1 cellular context compared by ENCODE assay signal in the genomic region with DNA sequence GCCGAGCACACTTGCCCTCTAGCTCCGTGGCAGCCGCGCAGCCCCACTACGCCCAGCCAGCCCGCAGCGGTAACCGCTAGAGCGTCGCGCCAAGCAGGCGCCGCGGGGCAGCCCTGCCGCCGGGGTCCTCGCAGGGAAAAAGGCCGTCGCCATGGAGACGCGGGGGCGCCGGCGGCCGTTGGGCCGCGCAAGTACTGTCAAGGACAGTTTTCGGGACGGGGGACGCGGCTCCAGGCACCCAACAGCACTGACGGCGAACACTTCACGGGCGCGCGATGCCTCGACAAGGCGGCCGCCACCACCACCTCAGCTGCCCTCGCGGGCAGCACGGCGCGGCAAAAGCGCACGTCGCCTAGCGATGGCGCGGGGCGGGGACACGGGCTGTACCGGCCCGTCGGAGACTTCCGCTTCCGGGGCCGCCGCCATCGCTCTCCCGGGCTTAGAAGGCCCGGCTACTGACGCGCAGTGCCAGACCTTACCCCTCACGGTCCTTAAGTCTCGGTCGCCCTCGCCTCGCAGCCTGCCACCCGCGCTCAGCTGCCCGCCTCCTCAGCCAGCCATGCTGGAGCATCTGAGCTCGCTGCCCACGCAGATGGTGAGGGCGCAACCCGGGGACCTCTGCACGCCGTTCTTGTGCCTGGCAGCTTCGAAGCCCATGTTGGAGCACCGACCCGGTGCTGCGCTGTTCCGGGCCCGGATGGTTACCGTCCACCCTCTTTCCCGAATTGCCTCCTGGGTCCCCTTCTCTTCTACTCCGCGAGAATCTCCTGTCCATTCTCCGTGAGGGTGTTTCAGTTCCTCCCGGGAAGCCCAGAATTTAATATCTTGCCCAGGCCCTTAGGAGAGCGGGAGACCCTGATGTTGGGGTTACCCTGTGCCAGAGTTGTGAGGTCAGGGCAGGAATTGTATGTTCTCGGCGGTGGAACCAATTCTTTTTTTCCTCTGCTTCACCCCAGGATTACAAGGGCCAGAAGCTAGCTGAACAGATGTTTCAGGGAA.
TF ChIP-seq lines count a peak whose summit lies in the region.

A gene with protein sequence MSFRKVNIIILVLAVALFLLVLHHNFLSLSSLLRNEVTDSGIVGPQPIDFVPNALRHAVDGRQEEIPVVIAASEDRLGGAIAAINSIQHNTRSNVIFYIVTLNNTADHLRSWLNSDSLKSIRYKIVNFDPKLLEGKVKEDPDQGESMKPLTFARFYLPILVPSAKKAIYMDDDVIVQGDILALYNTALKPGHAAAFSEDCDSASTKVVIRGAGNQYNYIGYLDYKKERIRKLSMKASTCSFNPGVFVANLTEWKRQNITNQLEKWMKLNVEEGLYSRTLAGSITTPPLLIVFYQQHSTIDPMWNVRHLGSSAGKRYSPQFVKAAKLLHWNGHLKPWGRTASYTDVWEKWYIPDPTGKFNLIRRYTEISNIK (minus strand): TSS at position 104 of the 999 bp plus-strand sequence. CDS start 5,331 bp downstream, outside the sequence.
A gene (plus strand): TSS at position 419 of the 999 bp plus-strand sequence. CDS start 141 bp downstream, at position 560.

TF ChIP-seq in K562, 482 proteins besides CTCF, POLR2A, EP300 and RAD21 (continued from another document and continues in another):
- no peak for TF ChIP-seq ZNF695 (CRISPR knock-in tag; IDR thresholded peaks at IDR 0.05)
- TF ChIP-seq ZNF354B (CRISPR knock-in tag; IDR thresholded peaks at IDR 0.05), result no peak
- TF ChIP-seq, protein P1, sequence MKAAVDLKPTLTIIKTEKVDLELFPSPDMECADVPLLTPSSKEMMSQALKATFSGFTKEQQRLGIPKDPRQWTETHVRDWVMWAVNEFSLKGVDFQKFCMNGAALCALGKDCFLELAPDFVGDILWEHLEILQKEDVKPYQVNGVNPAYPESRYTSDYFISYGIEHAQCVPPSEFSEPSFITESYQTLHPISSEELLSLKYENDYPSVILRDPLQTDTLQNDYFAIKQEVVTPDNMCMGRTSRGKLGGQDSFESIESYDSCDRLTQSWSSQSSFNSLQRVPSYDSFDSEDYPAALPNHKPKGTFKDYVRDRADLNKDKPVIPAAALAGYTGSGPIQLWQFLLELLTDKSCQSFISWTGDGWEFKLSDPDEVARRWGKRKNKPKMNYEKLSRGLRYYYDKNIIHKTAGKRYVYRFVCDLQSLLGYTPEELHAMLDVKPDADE (conservative IDR thresholded peaks at IDR 0.05; ENCODE audit: control insufficient read depth, low read depth, low read length), result peak; percentile 75
- no peak for TF ChIP-seq CHD4 (IDR thresholded peaks at IDR 0.05; ENCODE audit: insufficient read depth, insufficient replicate concordance, low read depth, low read length, poor library complexity, severe bottlenecking)
- TF ChIP-seq NCOA2 (IDR thresholded peaks at IDR 0.05; ENCODE audit: partially characterized antibody in 2 of 2), result peak in 1 of 2 experiments; percentile 89
- no peak for TF ChIP-seq ZNF717 (CRISPR knock-in tag; IDR thresholded peaks at IDR 0.05)
- no peak for TF ChIP-seq RAD51 (IDR thresholded peaks at IDR 0.05; ENCODE audit: borderline replicate concordance, low read depth)
- peak; percentile 46; the same call in 1 of the 2 replicates for TF ChIP-seq SMAD4 (CRISPR knock-in tag; conservative IDR thresholded peaks at IDR 0.05)
- TF ChIP-seq, protein P2, sequence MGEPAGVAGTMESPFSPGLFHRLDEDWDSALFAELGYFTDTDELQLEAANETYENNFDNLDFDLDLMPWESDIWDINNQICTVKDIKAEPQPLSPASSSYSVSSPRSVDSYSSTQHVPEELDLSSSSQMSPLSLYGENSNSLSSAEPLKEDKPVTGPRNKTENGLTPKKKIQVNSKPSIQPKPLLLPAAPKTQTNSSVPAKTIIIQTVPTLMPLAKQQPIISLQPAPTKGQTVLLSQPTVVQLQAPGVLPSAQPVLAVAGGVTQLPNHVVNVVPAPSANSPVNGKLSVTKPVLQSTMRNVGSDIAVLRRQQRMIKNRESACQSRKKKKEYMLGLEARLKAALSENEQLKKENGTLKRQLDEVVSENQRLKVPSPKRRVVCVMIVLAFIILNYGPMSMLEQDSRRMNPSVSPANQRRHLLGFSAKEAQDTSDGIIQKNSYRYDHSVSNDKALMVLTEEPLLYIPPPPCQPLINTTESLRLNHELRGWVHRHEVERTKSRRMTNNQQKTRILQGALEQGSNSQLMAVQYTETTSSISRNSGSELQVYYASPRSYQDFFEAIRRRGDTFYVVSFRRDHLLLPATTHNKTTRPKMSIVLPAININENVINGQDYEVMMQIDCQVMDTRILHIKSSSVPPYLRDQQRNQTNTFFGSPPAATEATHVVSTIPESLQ (CRISPR knock-in tag; IDR thresholded peaks at IDR 0.05), result peak; percentile 36; the same call in 1 of the 2 replicates
- peak; percentile 69 to 91 (median 91) for TF ChIP-seq YY1 (IDR thresholded peaks at IDR 0.05; ENCODE audit: borderline replicate concordance in 1 of 3, control insufficient read depth in 1 of 3, extremely low read depth in 1 of 3, insufficient read depth in 3 of 3, insufficient read length in 1 of 3, insufficient replicate concordance in 2 of 3, low read depth in 1 of 3, low read length in 2 of 3)
- TF ChIP-seq, protein P3, sequence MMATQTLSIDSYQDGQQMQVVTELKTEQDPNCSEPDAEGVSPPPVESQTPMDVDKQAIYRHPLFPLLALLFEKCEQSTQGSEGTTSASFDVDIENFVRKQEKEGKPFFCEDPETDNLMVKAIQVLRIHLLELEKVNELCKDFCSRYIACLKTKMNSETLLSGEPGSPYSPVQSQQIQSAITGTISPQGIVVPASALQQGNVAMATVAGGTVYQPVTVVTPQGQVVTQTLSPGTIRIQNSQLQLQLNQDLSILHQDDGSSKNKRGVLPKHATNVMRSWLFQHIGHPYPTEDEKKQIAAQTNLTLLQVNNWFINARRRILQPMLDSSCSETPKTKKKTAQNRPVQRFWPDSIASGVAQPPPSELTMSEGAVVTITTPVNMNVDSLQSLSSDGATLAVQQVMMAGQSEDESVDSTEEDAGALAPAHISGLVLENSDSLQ (IDR thresholded peaks at IDR 0.05), result peak; percentile 42; the same call in 1 of the 2 replicates
- TF ChIP-seq, protein P4, sequence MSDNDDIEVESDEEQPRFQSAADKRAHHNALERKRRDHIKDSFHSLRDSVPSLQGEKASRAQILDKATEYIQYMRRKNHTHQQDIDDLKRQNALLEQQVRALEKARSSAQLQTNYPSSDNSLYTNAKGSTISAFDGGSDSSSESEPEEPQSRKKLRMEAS (CRISPR knock-in tag; IDR thresholded peaks at IDR 0.05), result peak; percentile 79
- peak; percentile 89 for TF ChIP-seq C11orf30 (IDR thresholded peaks at IDR 0.05; ENCODE audit: low read depth)
- TF ChIP-seq ARNT (IDR thresholded peaks at IDR 0.05), result no peak
- no peak for TF ChIP-seq IFI16 (CRISPR knock-in tag; IDR thresholded peaks at IDR 0.05)
- TF ChIP-seq, protein P5, sequence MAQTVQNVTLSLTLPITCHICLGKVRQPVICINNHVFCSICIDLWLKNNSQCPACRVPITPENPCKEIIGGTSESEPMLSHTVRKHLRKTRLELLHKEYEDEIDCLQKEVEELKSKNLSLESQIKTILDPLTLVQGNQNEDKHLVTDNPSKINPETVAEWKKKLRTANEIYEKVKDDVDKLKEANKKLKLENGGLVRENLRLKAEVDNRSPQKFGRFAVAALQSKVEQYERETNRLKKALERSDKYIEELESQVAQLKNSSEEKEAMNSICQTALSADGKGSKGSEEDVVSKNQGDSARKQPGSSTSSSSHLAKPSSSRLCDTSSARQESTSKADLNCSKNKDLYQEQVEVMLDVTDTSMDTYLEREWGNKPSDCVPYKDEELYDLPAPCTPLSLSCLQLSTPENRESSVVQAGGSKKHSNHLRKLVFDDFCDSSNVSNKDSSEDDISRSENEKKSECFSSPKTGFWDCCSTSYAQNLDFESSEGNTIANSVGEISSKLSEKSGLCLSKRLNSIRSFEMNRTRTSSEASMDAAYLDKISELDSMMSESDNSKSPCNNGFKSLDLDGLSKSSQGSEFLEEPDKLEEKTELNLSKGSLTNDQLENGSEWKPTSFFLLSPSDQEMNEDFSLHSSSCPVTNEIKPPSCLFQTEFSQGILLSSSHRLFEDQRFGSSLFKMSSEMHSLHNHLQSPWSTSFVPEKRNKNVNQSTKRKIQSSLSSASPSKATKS (CRISPR knock-in tag; IDR thresholded peaks at IDR 0.05), result no peak
- no peak for TF ChIP-seq TAF9B (IDR thresholded peaks at IDR 0.05; ENCODE audit: partially characterized antibody)
- peak; percentile 60 for TF ChIP-seq NFIC (IDR thresholded peaks at IDR 0.05)
- no peak for TF ChIP-seq ZNF217 (CRISPR knock-in tag; IDR thresholded peaks at IDR 0.05)
- TF ChIP-seq MAFK (IDR thresholded peaks at IDR 0.05; ENCODE audit: low read length), result no peak
- no peak for TF ChIP-seq SMARCB1 (IDR thresholded peaks at IDR 0.05; ENCODE audit: insufficient read length, low read depth)
- TF ChIP-seq, protein P6, sequence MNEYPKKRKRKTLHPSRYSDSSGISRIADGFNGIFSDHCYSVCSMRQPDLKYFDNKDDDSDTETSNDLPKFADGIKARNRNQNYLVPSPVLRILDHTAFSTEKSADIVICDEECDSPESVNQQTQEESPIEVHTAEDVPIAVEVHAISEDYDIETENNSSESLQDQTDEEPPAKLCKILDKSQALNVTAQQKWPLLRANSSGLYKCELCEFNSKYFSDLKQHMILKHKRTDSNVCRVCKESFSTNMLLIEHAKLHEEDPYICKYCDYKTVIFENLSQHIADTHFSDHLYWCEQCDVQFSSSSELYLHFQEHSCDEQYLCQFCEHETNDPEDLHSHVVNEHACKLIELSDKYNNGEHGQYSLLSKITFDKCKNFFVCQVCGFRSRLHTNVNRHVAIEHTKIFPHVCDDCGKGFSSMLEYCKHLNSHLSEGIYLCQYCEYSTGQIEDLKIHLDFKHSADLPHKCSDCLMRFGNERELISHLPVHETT (CRISPR knock-in tag; conservative IDR thresholded peaks at IDR 0.05 in 1 of 2, IDR thresholded peaks at IDR 0.05 in 1 of 2), result peak in 1 of 2 experiments; percentile 78; a peak in 1 of 4 replicates
- no peak for TF ChIP-seq LCOR (CRISPR knock-in tag; IDR thresholded peaks at IDR 0.05)
- no peak for TF ChIP-seq ZC3H11A (IDR thresholded peaks at IDR 0.05; ENCODE audit: low read depth, low read length)
- peak; percentile 88 for TF ChIP-seq ELF1 (tag; IDR thresholded peaks at IDR 0.05)
- no peak for TF ChIP-seq TAL1 (IDR thresholded peaks at IDR 0.05)
- TF ChIP-seq ZNF445 (CRISPR knock-in tag; IDR thresholded peaks at IDR 0.05; ENCODE audit: low read depth), result no peak
- TF ChIP-seq, protein P7, sequence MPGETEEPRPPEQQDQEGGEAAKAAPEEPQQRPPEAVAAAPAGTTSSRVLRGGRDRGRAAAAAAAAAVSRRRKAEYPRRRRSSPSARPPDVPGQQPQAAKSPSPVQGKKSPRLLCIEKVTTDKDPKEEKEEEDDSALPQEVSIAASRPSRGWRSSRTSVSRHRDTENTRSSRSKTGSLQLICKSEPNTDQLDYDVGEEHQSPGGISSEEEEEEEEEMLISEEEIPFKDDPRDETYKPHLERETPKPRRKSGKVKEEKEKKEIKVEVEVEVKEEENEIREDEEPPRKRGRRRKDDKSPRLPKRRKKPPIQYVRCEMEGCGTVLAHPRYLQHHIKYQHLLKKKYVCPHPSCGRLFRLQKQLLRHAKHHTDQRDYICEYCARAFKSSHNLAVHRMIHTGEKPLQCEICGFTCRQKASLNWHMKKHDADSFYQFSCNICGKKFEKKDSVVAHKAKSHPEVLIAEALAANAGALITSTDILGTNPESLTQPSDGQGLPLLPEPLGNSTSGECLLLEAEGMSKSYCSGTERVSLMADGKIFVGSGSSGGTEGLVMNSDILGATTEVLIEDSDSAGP (CRISPR knock-in tag; IDR thresholded peaks at IDR 0.05), result no peak
- TF ChIP-seq ZNF282 (CRISPR knock-in tag; IDR thresholded peaks at IDR 0.05), result no peak
- peak; percentile 97 for TF ChIP-seq ZBTB1 (CRISPR knock-in tag; IDR thresholded peaks at IDR 0.05; ENCODE audit: borderline replicate concordance, low read depth)
- TF ChIP-seq, protein P8, sequence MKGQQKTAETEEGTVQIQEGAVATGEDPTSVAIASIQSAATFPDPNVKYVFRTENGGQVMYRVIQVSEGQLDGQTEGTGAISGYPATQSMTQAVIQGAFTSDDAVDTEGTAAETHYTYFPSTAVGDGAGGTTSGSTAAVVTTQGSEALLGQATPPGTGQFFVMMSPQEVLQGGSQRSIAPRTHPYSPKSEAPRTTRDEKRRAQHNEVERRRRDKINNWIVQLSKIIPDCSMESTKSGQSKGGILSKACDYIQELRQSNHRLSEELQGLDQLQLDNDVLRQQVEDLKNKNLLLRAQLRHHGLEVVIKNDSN (CRISPR knock-in tag; IDR thresholded peaks at IDR 0.05), result peak; percentile 17; the same call in 1 of the 2 replicates
- TF ChIP-seq PHB2 (IDR thresholded peaks at IDR 0.05; ENCODE audit: low read depth), result no peak
- TF ChIP-seq DPF2 (IDR thresholded peaks at IDR 0.05), result no peak
- TF ChIP-seq, protein P9, sequence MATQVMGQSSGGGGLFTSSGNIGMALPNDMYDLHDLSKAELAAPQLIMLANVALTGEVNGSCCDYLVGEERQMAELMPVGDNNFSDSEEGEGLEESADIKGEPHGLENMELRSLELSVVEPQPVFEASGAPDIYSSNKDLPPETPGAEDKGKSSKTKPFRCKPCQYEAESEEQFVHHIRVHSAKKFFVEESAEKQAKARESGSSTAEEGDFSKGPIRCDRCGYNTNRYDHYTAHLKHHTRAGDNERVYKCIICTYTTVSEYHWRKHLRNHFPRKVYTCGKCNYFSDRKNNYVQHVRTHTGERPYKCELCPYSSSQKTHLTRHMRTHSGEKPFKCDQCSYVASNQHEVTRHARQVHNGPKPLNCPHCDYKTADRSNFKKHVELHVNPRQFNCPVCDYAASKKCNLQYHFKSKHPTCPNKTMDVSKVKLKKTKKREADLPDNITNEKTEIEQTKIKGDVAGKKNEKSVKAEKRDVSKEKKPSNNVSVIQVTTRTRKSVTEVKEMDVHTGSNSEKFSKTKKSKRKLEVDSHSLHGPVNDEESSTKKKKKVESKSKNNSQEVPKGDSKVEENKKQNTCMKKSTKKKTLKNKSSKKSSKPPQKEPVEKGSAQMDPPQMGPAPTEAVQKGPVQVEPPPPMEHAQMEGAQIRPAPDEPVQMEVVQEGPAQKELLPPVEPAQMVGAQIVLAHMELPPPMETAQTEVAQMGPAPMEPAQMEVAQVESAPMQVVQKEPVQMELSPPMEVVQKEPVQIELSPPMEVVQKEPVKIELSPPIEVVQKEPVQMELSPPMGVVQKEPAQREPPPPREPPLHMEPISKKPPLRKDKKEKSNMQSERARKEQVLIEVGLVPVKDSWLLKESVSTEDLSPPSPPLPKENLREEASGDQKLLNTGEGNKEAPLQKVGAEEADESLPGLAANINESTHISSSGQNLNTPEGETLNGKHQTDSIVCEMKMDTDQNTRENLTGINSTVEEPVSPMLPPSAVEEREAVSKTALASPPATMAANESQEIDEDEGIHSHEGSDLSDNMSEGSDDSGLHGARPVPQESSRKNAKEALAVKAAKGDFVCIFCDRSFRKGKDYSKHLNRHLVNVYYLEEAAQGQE (CRISPR knock-in tag; IDR thresholded peaks at IDR 0.05; ENCODE audit: low read depth), result 0 out of 2 replicates have a peak, but pooled peaks have one; percentile 15
- TF ChIP-seq RB1 (IDR thresholded peaks at IDR 0.05; ENCODE audit: low read depth), result peak; percentile 67; the same call in 1 of the 2 replicates
